18 cellular contexts compared by ENCODE assay signal in the genomic region with DNA sequence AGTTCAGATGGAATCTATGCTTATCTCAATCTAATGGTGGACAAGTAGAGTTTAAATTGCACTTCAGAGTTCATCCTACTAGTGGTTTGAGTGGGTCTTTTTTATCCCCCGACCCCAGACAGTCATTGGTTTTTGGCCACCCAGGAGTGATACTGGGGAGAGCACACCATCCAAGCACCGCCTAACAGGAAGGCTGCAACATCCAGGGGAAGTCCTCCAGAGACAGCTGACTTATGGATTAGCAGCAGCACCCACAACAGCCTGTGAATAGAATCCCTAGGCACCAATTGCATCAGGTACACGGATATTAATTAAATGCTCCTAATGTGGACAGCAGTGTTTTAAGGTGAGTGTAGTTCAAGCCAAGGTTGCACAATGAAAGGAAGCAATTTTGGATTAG.
DNase-seq lines count a peak whose midpoint lies in the region; ATAC-seq and TF ChIP-seq lines count a peak whose summit lies in the region.
"Had no signal": no experiment of that assay in that cellular context is flagged by ENCODE, and none has a peak within 500 bp of the region (broad histone marks: within the 10 kb centered on the region; RNA-seq: fewer than 3 reads in every experiment).

No MANE protein-coding gene starts in this region.

- H3K27me3 Mint-ChIP-seq in neural progenitor cell (ENCODE audit: insufficient read depth, low read depth), result no peaks in the 10 kb centered on the region

- TF ChIP-seq CTCF in heart right ventricle (IDR thresholded peaks at IDR 0.05), result no peak
- no peak for TF ChIP-seq CTCF in VCaP (conservative IDR thresholded peaks at IDR 0.05)
- no peak for TF ChIP-seq CTCF in neural progenitor cell (IDR thresholded peaks at IDR 0.05)

- H3K4me3 ChIP-seq in heart right ventricle, result no peak overlapping the region
- no peak overlapping the region for H3K4me3 ChIP-seq in neural progenitor cell
- H3K4me3 ChIP-seq: A549 had no signal

- H3K27ac ChIP-seq in heart right ventricle (peak overlapping the region in 2 of 10 donors; percentile 8 to 22), VCaP (peak overlapping the region; percentile 38; the same call in 1 of the 2 replicates), neural progenitor cell (no peak overlapping the region)
- H3K27ac ChIP-seq: 22Rv1, A549, C4-2B had no signal

- H3K36me3 ChIP-seq in heart right ventricle (no peaks in the 10 kb centered on the region), neural progenitor cell (no peaks in the 10 kb centered on the region)

- H3K27me3 ChIP-seq in heart right ventricle (no peaks in the 10 kb centered on the region), neural progenitor cell (no peaks in the 10 kb centered on the region)

- no peaks in the 10 kb centered on the region for H3K36me3 Mint-ChIP-seq in neural progenitor cell

- H3K4me1 ChIP-seq in heart right ventricle, result peaks cover 0 to 23% (median 7%) of the 10 kb centered on the region in 9 donors
- H3K4me1 ChIP-seq in neural progenitor cell, result no peaks in the 10 kb centered on the region
- H3K4me1 ChIP-seq: A549, Caco-2 had no signal

- DNase-seq in DMS53 (lab: John Stamatoyannopoulos, UW) (peak; percentile 21), DMS53 treated with DMSO at 0.1 percent for 48 hours (lab: John Stamatoyannopoulos, UW; ENCODE audit: unreplicated experiment) (no peak), heart right ventricle (no peak), Right ventricle myocardium superior (no peak), neural progenitor cell (ENCODE audit: low spot score) (no peak)
- no peak for DNase-seq in stimulated activated naive CD4-positive, alpha-beta T cell (lab: John Stamatoyannopoulos, UW)
- DNase-seq: AML-193; Caco-2; CD4-positive, alpha-beta T cell; DMS79 treated with DMSO at 0.1 percent for 48 hours; GF-D8; H9 had no signal

- H3K27ac Mint-ChIP-seq in neural progenitor cell, result peak overlapping the region; percentile 78
- H3K27ac Mint-ChIP-seq: CD4-positive, alpha-beta T cell; H9 had no signal

- no peaks in the 10 kb centered on the region for H3K9me3 Mint-ChIP-seq in neural progenitor cell
- H3K9me3 Mint-ChIP-seq: CD4-positive, alpha-beta T cell; H9 had no signal

- H2AFZ ChIP-seq in neural progenitor cell (replicated peaks), result no peak overlapping the region

- WGBS in heart right ventricle, 2 donors, result 63 to 65% methylated on average over 3 of the region's 3 CpGs

- no peaks in the 10 kb centered on the region for H3F3A ChIP-seq in neural progenitor cell (ENCODE audit: low read depth)

- no peak overlapping the region for H3K4me3 Mint-ChIP-seq in neural progenitor cell
- H3K4me3 Mint-ChIP-seq: CD4-positive, alpha-beta T cell; H9 had no signal

- H3K4me1 Mint-ChIP-seq in neural progenitor cell, result peaks cover 7% of the 10 kb centered on the region

- intact Hi-C loops in heart right ventricle (cut with DNase I) (loop anchor here in 7 of 10 donors (5.0 to 10.0 kb wide), 6 partner anchors 132 to 342 kb away; a partner anchor contains a TSS), Right ventricle myocardium superior (cut with DNase I) (no loop called here)

- H3K9me3 ChIP-seq in heart right ventricle (no peaks in the 10 kb centered on the region), neural progenitor cell (ENCODE audit: low read depth) (no peaks in the 10 kb centered on the region)
- H3K9me3 ChIP-seq: A549, Caco-2 had no signal

- no peak overlapping the region for H3K9ac ChIP-seq in neural progenitor cell

- ATAC-seq in heart right ventricle (peak in 6 of 8 donors; percentile 42 to 68 (median 53)), Right ventricle myocardium superior (ENCODE audit: poor library complexity) (no peak), GM21515 (IDR thresholded peaks at IDR 0.05; ENCODE audit: unreplicated experiment) (no peak)
- ATAC-seq: A549, HepG2 had no signal

- H3K79me2 ChIP-seq in neural progenitor cell (ENCODE audit: low read depth), result no peaks in the 10 kb centered on the region

- H4K20me1 ChIP-seq in neural progenitor cell (ENCODE audit: low read depth), result no peaks in the 10 kb centered on the region

- no peak overlapping the region for H3K4me2 ChIP-seq in neural progenitor cell
- H3K4me2 ChIP-seq: A549 had no signal

Comparison
In these comparisons a context has a peak if more than half of its experiments do, and no peak if none do; other contexts are left out.
1. ATAC-seq: peak in heart right ventricle (6 of 8); none in Right ventricle myocardium superior (single experiment) and GM21515 (single experiment).